14 cellular contexts compared by ENCODE assay signal in the genomic region with DNA sequence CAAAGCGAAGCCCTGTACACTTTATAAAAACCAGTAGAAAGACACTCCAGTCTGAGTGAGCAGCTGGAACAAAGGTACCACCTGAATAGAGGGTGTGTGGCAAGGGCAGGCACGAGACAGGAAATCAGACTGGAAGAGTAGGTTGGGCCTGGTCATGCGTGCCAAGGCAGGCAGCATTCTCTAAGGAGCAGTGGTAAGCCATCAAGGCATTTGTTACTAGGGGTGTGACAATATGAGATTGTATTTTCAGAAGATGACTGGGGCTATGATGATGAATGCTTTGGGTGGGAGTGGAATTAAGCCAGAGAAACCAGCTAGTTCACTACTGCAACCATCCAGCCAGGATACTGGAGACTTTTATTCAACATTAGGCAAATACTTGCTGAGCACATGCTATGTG. TPM values are rescaled to one million over a fixed set of nuclear protein-coding genes. Genes with fewer than 3 reads are reported as not detected.
DNase-seq lines count a peak whose midpoint lies in the region; ATAC-seq and TF ChIP-seq lines count a peak whose summit lies in the region.
"Had no signal": no experiment of that assay in that cellular context is flagged by ENCODE, and none has a peak within 500 bp of the region (broad histone marks: within the 10 kb centered on the region; RNA-seq: fewer than 3 reads in every experiment).

No MANE protein-coding gene starts in this region.

- ATAC-seq in CD4-positive, CD25-positive, alpha-beta regulatory T cell (ENCODE audit: low read depth in 2 of 2), result no peak
- no peak for ATAC-seq in T-cell (replicated peaks in 1 of 4)
- ATAC-seq: Panc1 had no signal

- peak overlapping the region in 3 of 4 donors; percentile 17 to 64 (median 37) for H3K4me3 Mint-ChIP-seq in CD4-positive, CD25-positive, alpha-beta regulatory T cell
- no peak overlapping the region for H3K4me3 Mint-ChIP-seq in T-cell
- H3K4me3 Mint-ChIP-seq in CD14-positive monocyte, result no peak overlapping the region

- POLR2A ChIA-PET in T-cell (lab: Charles Lee), result interaction anchor here in 1 of 2 donors (0.5 kb wide), 1 partner anchor 713 kb away, joined by 8 read pairs; no protein-coding TSS in a partner anchor

- peaks cover 9 to 68% (median 39%) of the 10 kb centered on the region in 4 donors for H3K4me1 Mint-ChIP-seq in CD4-positive, CD25-positive, alpha-beta regulatory T cell
- H3K4me1 Mint-ChIP-seq in T-cell (peaks cover 58 to 66% (median 64%) of the 10 kb centered on the region in 3 donors), CD14-positive monocyte (peaks cover 23% of the 10 kb centered on the region)

- peaks cover 48% of the 10 kb centered on the region for H3K4me1 ChIP-seq in CD4-positive, CD25-positive, alpha-beta regulatory T cell (ENCODE audit: control insufficient read depth, insufficient read depth, low read length, poor library complexity, severe bottlenecking)

- intact Hi-C loops in CD14-positive monocyte (cut with micrococcal nuclease), result no loop called here

- peak in 1 of 3 donors; percentile 43 for DNase-seq in CD4-positive, CD25-positive, alpha-beta regulatory T cell
- DNase-seq in HPDE6-E6E7 (ENCODE audit: extremely low spot score), result peak; percentile 94
- DNase-seq in T-cell, result peak in 1 of 34 experiments; percentile 8
- DNase-seq in left kidney (ENCODE audit: low read depth, low spot score), result peak; percentile 34
- no peak for DNase-seq in CD1c-positive myeloid dendritic cell (ENCODE audit: extremely low spot score)
- no peak for DNase-seq in GM20000 (ENCODE audit: low spot score)
- DNase-seq in foreskin melanocyte, result no peak
- no peak for DNase-seq in CD14-positive monocyte (ENCODE audit: low spot score)
- DNase-seq: activated effector memory CD4-positive, alpha-beta T cell treated with Interleukin-2 at 50 U/mL for 16 hours; NCI-H1436; tibial artery had no signal

- H3K4me3 ChIP-seq in CD4-positive, CD25-positive, alpha-beta regulatory T cell (ENCODE audit: low read depth, low read length), result no peak overlapping the region
- H3K4me3 ChIP-seq: tibial artery had no signal

- no peak for TF ChIP-seq CTCF in GM20000 (IDR thresholded peaks at IDR 0.05; ENCODE audit: extremely low read depth, missing control alignments)
- no peak for TF ChIP-seq CTCF in CD14-positive monocyte (IDR thresholded peaks at IDR 0.05)

- H3K36me3 Mint-ChIP-seq in CD4-positive, CD25-positive, alpha-beta regulatory T cell, result peaks cover 23% of the 10 kb centered on the region
- peaks cover 14% of the 10 kb centered on the region for H3K36me3 Mint-ChIP-seq in T-cell
- H3K36me3 Mint-ChIP-seq in CD14-positive monocyte, result peaks cover 55 to 63% of the 10 kb centered on the region in 2 donors

- peaks cover 0 to 2% (median 0%) of the 10 kb centered on the region in 7 donors for H3K9me3 Mint-ChIP-seq in CD4-positive, CD25-positive, alpha-beta regulatory T cell
- H3K9me3 Mint-ChIP-seq in T-cell, result no peaks in the 10 kb centered on the region
- no peaks in the 10 kb centered on the region for H3K9me3 Mint-ChIP-seq in CD14-positive monocyte

- H3K27me3 ChIP-seq in CD4-positive, CD25-positive, alpha-beta regulatory T cell (ENCODE audit: control insufficient read depth, insufficient read depth, low read length), result no peaks in the 10 kb centered on the region
- H3K27me3 ChIP-seq: tibial artery had no signal

- CTCF ChIA-PET in T-cell (lab: Charles Lee), result interaction anchor here in 1 of 2 donors (2.6 kb wide), 1 partner anchor 59 kb away, joined by 13 read pairs; the partner anchor contains the start of gene MAPKBP1

- H3K36me3 ChIP-seq in CD4-positive, CD25-positive, alpha-beta regulatory T cell (ENCODE audit: control insufficient read depth, insufficient read depth, low read length), result peaks cover 7% of the 10 kb centered on the region

- H3K27ac Mint-ChIP-seq in CD4-positive, CD25-positive, alpha-beta regulatory T cell, result peak overlapping the region in 2 of 3 donors; percentile 45 to 72
- peak overlapping the region; percentile 17 to 41 for H3K27ac Mint-ChIP-seq in T-cell
- H3K27ac Mint-ChIP-seq in CD14-positive monocyte, result peak overlapping the region in 1 of 7 donors; percentile 7
- H3K27ac Mint-ChIP-seq: progenitor cell of endocrine pancreas had no signal

- peaks cover 5% of the 10 kb centered on the region for H3K27me3 Mint-ChIP-seq in CD4-positive, CD25-positive, alpha-beta regulatory T cell
- H3K27me3 Mint-ChIP-seq in T-cell, result no peaks in the 10 kb centered on the region
- H3K27me3 Mint-ChIP-seq in CD14-positive monocyte (ENCODE audit: low read depth in 3 of 3), result peaks cover 0 to 1% (median 0%) of the 10 kb centered on the region in 3 donors

- no peaks in the 10 kb centered on the region for H3K9me3 ChIP-seq in CD4-positive, CD25-positive, alpha-beta regulatory T cell (ENCODE audit: control insufficient read depth in 2 of 2, low read length in 2 of 2)
- H3K9me3 ChIP-seq: tibial artery had no signal

- no peak overlapping the region for H3K27ac ChIP-seq in CD4-positive, CD25-positive, alpha-beta regulatory T cell (ENCODE audit: insufficient read depth, low read length, poor library complexity, severe bottlenecking)
- H3K27ac ChIP-seq: C4-2B, tibial artery had no signal

RNA-seq across cellular contexts. Expression of gene JMJD7, which starts 5.0 kb away (rescaled TPM):
- total RNA-seq in CD4-positive, CD25-positive, alpha-beta regulatory T cell, result 42.2 TPM
- 10 to 100 TPM; 17.0 to 26.1 (median 24.5) TPM for polyA plus RNA-seq in CD4-positive, CD25-positive, alpha-beta regulatory T cell
- 10 to 100 TPM; 35.8 to 72.7 (median 45.3) TPM for total RNA-seq in T-cell
- 10 to 100 TPM; 11.3 to 15.2 TPM for polyA plus RNA-seq in CD14-positive monocyte

RNA-seq across cellular contexts. Expression of gene PLA2G4B, which starts 5.8 kb away (rescaled TPM):
- 30.1 TPM for total RNA-seq in CD4-positive, CD25-positive, alpha-beta regulatory T cell
- 1 to 10 TPM in 2 of 4 donors, under 1 TPM in 2; 0.42 to 3.4 (median 1.4) TPM for polyA plus RNA-seq in CD4-positive, CD25-positive, alpha-beta regulatory T cell
- 10 to 100 TPM; 32.0 to 55.8 (median 44.9) TPM for total RNA-seq in T-cell
- 1 to 10 TPM in 1 of 2 donors, under 1 TPM in 1; 0.31 to 1.6 TPM for polyA plus RNA-seq in CD14-positive monocyte

RNA-seq across cellular contexts. Expression of gene MAPKBP1, which starts 58.6 kb away (rescaled TPM):
- total RNA-seq in CD4-positive, CD25-positive, alpha-beta regulatory T cell, result 40.4 TPM
- polyA plus RNA-seq in CD4-positive, CD25-positive, alpha-beta regulatory T cell, result 1 to 10 TPM; 1.9 to 3.1 (median 2.6) TPM
- total RNA-seq in T-cell, result 10 to 100 TPM; 37.0 to 44.8 (median 38.2) TPM
- polyA plus RNA-seq in CD14-positive monocyte, result 1 to 10 TPM in 1 of 2 donors, under 1 TPM in 1; 0.76 to 1.1 TPM

Comparison
In these comparisons a context has a peak if more than half of its experiments do, and no peak if none do; other contexts are left out.
1. DNase-seq: peak in HPDE6-E6E7 (single experiment) and left kidney (single experiment); none in CD1c-positive myeloid dendritic cell (single experiment), GM20000 (single experiment), foreskin melanocyte (single experiment) and CD14-positive monocyte (single experiment).
2. H3K4me3 Mint-ChIP-seq: peak in CD4-positive, CD25-positive, alpha-beta regulatory T cell (3 of 4); none in T-cell (0 of 3) and CD14-positive monocyte (0 of 2).